In the genomic region with DNA sequence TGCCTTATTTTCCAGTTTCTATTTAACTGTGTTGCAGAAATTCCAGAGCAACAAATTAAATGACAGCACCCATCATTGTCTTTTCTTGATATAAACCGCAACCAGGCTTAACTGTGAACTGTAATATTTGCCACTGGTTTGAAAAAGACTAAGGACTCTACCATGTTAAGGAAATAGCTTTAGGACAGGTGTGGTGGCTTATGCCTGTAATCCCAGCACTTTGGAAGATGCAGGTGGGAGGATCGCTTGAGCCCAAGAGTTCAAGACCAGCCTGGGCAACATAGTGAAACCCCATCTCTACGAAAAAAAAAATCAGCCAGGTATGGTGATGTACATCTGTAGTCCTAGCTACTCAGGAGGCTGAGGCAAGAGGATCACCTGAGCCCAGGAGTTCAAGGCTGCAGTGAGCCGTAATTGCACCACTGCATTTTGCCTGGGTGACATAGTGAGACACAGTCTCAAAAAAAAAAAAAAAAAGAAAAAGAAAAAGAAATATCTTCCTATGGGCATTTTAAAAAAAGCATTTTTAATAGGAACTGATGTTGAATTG, we compare ENCODE assay signal across 1 cellular context.
TF ChIP-seq lines count a peak whose summit lies in the region.

No MANE protein-coding gene starts in this region.

TF ChIP-seq in K562, 482 proteins besides CTCF, POLR2A, EP300 and RAD21 (continued from another document):
- TF ChIP-seq MECOM (CRISPR knock-in tag; IDR thresholded peaks at IDR 0.05) (peak; percentile 57; the same call in 1 of the 2 replicates), HDGF (IDR thresholded peaks at IDR 0.05) (peak; percentile 54; the same call in 1 of the 2 replicates)
TF ChIP-seq in K562: peak in this region for 13.
